Comparison of ENCODE assay signal across 22 cellular contexts in the genomic region with DNA sequence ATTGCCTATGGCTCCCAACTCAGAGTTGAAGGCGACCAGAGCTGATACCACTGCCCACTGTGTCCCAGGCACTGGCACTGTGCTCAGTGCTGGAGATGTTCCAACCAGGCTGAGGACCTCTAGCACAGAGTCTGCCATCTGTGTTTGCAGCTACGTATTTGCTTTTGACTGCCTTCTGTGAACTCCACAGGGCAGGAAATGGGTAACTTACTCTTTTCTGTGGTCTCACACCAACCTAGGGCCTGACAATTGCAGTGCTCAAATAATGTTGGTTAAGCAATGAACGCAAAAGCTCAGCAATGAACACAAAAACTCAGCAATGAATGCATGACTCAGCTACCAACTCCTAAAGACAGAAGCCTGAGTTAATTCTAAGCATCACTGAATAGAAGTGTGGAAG.
A peak's percentile ranks its signal among the peaks of the same experiment; 100 is the strongest.
DNase-seq lines count a peak whose midpoint lies in the region; ATAC-seq, FAIRE-seq and TF ChIP-seq lines count a peak whose summit lies in the region.
"Had no signal": no experiment of that assay in that cellular context is flagged by ENCODE, and none has a peak within 500 bp of the region (broad histone marks: within the 10 kb centered on the region; RNA-seq: fewer than 3 reads in every experiment).

No MANE protein-coding gene starts in this region.

- H3K4me1 Mint-ChIP-seq in natural killer cell = no peaks in the 10 kb centered on the region
- H3K4me1 Mint-ChIP-seq: activated CD8-positive, alpha-beta memory T cell treated with anti-CD3 and anti-CD28 coated beads, Interleukin-2, amount 10 ng/mL, durations not matched to agents 7 days and 5 days had no signal

- DNase-seq in ELR (ENCODE audit: low read depth) = peak; percentile 54
- DNase-seq in NCI-H226 = peak; percentile 1
- peak; percentile 55 for DNase-seq in bronchial epithelial cell (ENCODE audit: low read depth)
- no peak for DNase-seq in natural killer cell
- DNase-seq in foreskin melanocyte = no peak
- DNase-seq in GM19240 (ENCODE audit: insufficient read length, low spot score) = no peak
- DNase-seq in coronary artery (ENCODE audit: low spot score) = no peak
- DNase-seq: activated CD8-positive, alpha-beta memory T cell treated with anti-CD3 and anti-CD28 coated beads, Interleukin-2, amount 10 ng/mL, durations not matched to agents 7 days and 5 days; activated gamma-delta T cell treated with Interleukin-2 at 50 U/mL for 16 hours; DND-41; head of caudate nucleus; islet precursor cell; Karpas-422; NCI-H1930 had no signal

- FAIRE-seq in bronchial epithelial cell (lab: Jason Lieb, UNC) = no peak
- FAIRE-seq: GM12892 had no signal

- TF ChIP-seq CTCF in bronchial epithelial cell (IDR thresholded peaks at IDR 0.05; ENCODE audit: insufficient read depth, low read length, severe bottlenecking) = no peak
- no peak for TF ChIP-seq CTCF in natural killer cell (IDR thresholded peaks at IDR 0.05)
- TF ChIP-seq CTCF in coronary artery (IDR thresholded peaks at IDR 0.05) = no peak

- H3K4me3 ChIP-seq in bronchial epithelial cell (ENCODE audit: low read depth, low read length) (no peak overlapping the region), coronary artery (no peak overlapping the region)
- H3K4me3 ChIP-seq: BLaER1, cardiac muscle cell, thoracic aorta had no signal

- intact Hi-C loops in natural killer cell (cut with micrococcal nuclease) = no loop called here

- no peak overlapping the region for H3K27ac ChIP-seq in coronary artery
- H3K27ac ChIP-seq: BLaER1, cardiac muscle cell, HL-60, parathyroid adenoma, thoracic aorta, WERI-Rb-1 had no signal

- H3K27ac Mint-ChIP-seq in natural killer cell = no peak overlapping the region
- H3K27ac Mint-ChIP-seq: activated CD8-positive, alpha-beta memory T cell treated with anti-CD3 and anti-CD28 coated beads, Interleukin-2, amount 10 ng/mL, durations not matched to agents 7 days and 5 days had no signal

- no peaks in the 10 kb centered on the region for H3K36me3 ChIP-seq in bronchial epithelial cell (ENCODE audit: control insufficient read depth, insufficient read depth, low read length)
- H3K36me3 ChIP-seq: BLaER1, cardiac muscle cell, thoracic aorta, WERI-Rb-1 had no signal

- H3K27me3 Mint-ChIP-seq in natural killer cell (ENCODE audit: low read depth in 2 of 2) = peaks cover 0 to 11% of the 10 kb centered on the region in 2 donors

- H3K27me3 ChIP-seq in bronchial epithelial cell (ENCODE audit: control insufficient read depth, insufficient read depth, low read length) = no peaks in the 10 kb centered on the region
- H3K27me3 ChIP-seq: BLaER1, cardiac muscle cell had no signal

- ATAC-seq in natural killer cell (peak in 2 of 3 donors; percentile 53 to 66), GM18498 (IDR thresholded peaks at IDR 0.05; ENCODE audit: unreplicated experiment) (no peak)
- ATAC-seq: activated CD8-positive, alpha-beta memory T cell treated with anti-CD3 and anti-CD28 coated beads, Interleukin-2, amount 10 ng/mL, durations not matched to agents 7 days and 5 days had no signal

- no peak overlapping the region for H3K4me3 Mint-ChIP-seq in natural killer cell
- H3K4me3 Mint-ChIP-seq: activated CD8-positive, alpha-beta memory T cell treated with anti-CD3 and anti-CD28 coated beads, Interleukin-2, amount 10 ng/mL, durations not matched to agents 7 days and 5 days had no signal

- no peaks in the 10 kb centered on the region for H3K36me3 Mint-ChIP-seq in natural killer cell
- H3K36me3 Mint-ChIP-seq: activated CD8-positive, alpha-beta memory T cell treated with anti-CD3 and anti-CD28 coated beads, Interleukin-2, amount 10 ng/mL, durations not matched to agents 7 days and 5 days had no signal

- H3K9me3 Mint-ChIP-seq in natural killer cell = no peaks in the 10 kb centered on the region

Comparison
In these comparisons a context has a peak if more than half of its experiments do, and no peak if none do; other contexts are left out.
1. DNase-seq: peak in ELR (single experiment), NCI-H226 (single experiment) and bronchial epithelial cell (single experiment); none in natural killer cell (single experiment), foreskin melanocyte (single experiment), GM19240 (single experiment) and coronary artery (single experiment).